Comparison of ENCODE assay signal across 19 cellular contexts in genomic region chr12:46246021-46246700, GRCh38. TPM values are rescaled to one million over a fixed set of nuclear protein-coding genes. Genes with fewer than 3 reads are reported as not detected.
DNase-seq lines count a peak whose midpoint lies in the region; ATAC-seq and TF ChIP-seq lines count a peak whose summit lies in the region.
"Had no signal": no experiment of that assay in that cellular context is flagged by ENCODE, and none has a peak within 500 bp of the region (broad histone marks: within the 10 kb centered on the region; RNA-seq: fewer than 3 reads in every experiment).

No MANE protein-coding gene starts in this region.

- H3K79me2 ChIP-seq in GM23338 (replicated peaks; ENCODE audit: insufficient read depth), result peaks cover 100% of the 10 kb centered on the region

- no peak overlapping the region for H3K4me2 ChIP-seq in GM23338
- H3K4me2 ChIP-seq: neural progenitor cell had no signal

- peaks cover 89% of the 10 kb centered on the region for H4K20me1 ChIP-seq in GM23338 (replicated peaks; ENCODE audit: insufficient read depth)

- H3K4me3 Mint-ChIP-seq in activated T-cell treated with anti-CD3 and anti-CD28 coated beads, Interleukin-2, amount 50 U/mL, for 24 hours, result no peak overlapping the region
- no peak overlapping the region for H3K4me3 Mint-ChIP-seq in GM23338
- peak overlapping the region in 6 of 8 donors; percentile 43 to 77 (median 56) for H3K4me3 Mint-ChIP-seq in naive B cell
- H3K4me3 Mint-ChIP-seq: mesothelial cell of epicardium, neural progenitor cell had no signal

- H3K9me3 Mint-ChIP-seq in activated T-cell treated with anti-CD3 and anti-CD28 coated beads, Interleukin-2, amount 50 U/mL, for 24 hours, result peaks cover 39% of the 10 kb centered on the region
- H3K9me3 Mint-ChIP-seq in GM23338, result peaks cover 20% of the 10 kb centered on the region
- H3K9me3 Mint-ChIP-seq in activated naive CD4-positive, alpha-beta T cell treated with anti-CD3 and anti-CD28 coated beads, Interleukin-2, amount 50 U/mL, for 72 hours, result peaks cover 9 to 27% of the 10 kb centered on the region in 2 donors
- H3K9me3 Mint-ChIP-seq in naive B cell, result peaks cover 10 to 36% (median 20%) of the 10 kb centered on the region in 7 donors

- ATAC-seq in GM23338 (peak; percentile 38; the same call in 1 of the 3 replicates), naive B cell (ENCODE audit: low read depth in 2 of 2) (peak in 1 of 2 donors; percentile 32)
- ATAC-seq in activated naive CD4-positive, alpha-beta T cell treated with anti-CD3 and anti-CD28 coated beads, Interleukin-2, amount 50 U/mL, for 72 hours, result peak; percentile 24 to 32
- ATAC-seq: gastroesophageal sphincter, PC-3 had no signal

- no peak overlapping the region for H3K4me3 ChIP-seq in GM23338
- H3K4me3 ChIP-seq: gastroesophageal sphincter, neural progenitor cell, SJSA1, transverse colon had no signal

- no peaks in the 10 kb centered on the region for H3K27me3 Mint-ChIP-seq in activated T-cell treated with anti-CD3 and anti-CD28 coated beads, Interleukin-2, amount 50 U/mL, for 24 hours
- H3K27me3 Mint-ChIP-seq in GM23338 (ENCODE audit: insufficient read depth, low read depth, poor library complexity) (peaks cover 4% of the 10 kb centered on the region), naive B cell (no peaks in the 10 kb centered on the region)

- H2AFZ ChIP-seq in GM23338, result no peak overlapping the region
- H2AFZ ChIP-seq: neural progenitor cell had no signal

- peaks cover 99% of the 10 kb centered on the region for H3K36me3 Mint-ChIP-seq in activated T-cell treated with anti-CD3 and anti-CD28 coated beads, Interleukin-2, amount 50 U/mL, for 24 hours (ENCODE audit: low read depth)
- H3K36me3 Mint-ChIP-seq in GM23338 (ENCODE audit: low read depth) (peaks cover 92% of the 10 kb centered on the region), naive B cell (peaks cover 46 to 60% of the 10 kb centered on the region in 2 donors)
- H3K36me3 Mint-ChIP-seq in activated naive CD4-positive, alpha-beta T cell treated with anti-CD3 and anti-CD28 coated beads, Interleukin-2, amount 50 U/mL, for 72 hours, result peaks cover 59 to 94% of the 10 kb centered on the region in 2 donors

- TF ChIP-seq CTCF in GM23338 (conservative IDR thresholded peaks at IDR 0.05; ENCODE audit: low read depth in 2 of 2), result no peak

- H3K4me1 ChIP-seq in GM23338 (ENCODE audit: insufficient read depth), result peaks cover 24% of the 10 kb centered on the region
- H3K4me1 ChIP-seq: neural progenitor cell, SJSA1, transverse colon had no signal

- DNase-seq in activated T-cell treated with anti-CD3 and anti-CD28 coated beads, Interleukin-2, amount 50 U/mL, for 24 hours, result no peak
- DNase-seq in activated T-cell treated with anti-CD3 and anti-CD28 coated beads, Interleukin-2, amount 50 U/mL, for 1 hour, result no peak
- no peak for DNase-seq in GM23338 (ENCODE audit: low spot score)
- DNase-seq in activated naive CD4-positive, alpha-beta T cell treated with anti-CD3 and anti-CD28 coated beads, Interleukin-2, amount 50 U/mL, for 72 hours (ENCODE audit: low spot score in 2 of 2), result no peak
- no peak for DNase-seq in naive B cell
- no peak for DNase-seq in NCI-H2081 (lab: John Stamatoyannopoulos, UW)
- DNase-seq in NCI-H146 treated with DMSO at 0.1 percent for 48 hours (lab: John Stamatoyannopoulos, UW; ENCODE audit: unreplicated experiment), result no peak
- no peak for DNase-seq in NCI-H526 (lab: John Stamatoyannopoulos, UW)
- DNase-seq: C1 segment of cervical spinal cord, DMS79, Karpas-422, NCI-H1105, NCI-H748 treated with DMSO at 0.1 percent for 48 hours, PC-3, transverse colon had no signal

- H3F3A ChIP-seq in GM23338 (replicated peaks; ENCODE audit: low read depth), result no peaks in the 10 kb centered on the region

- 0 out of 2 replicates have a peak, but pooled peaks cover 3% of the 10 kb centered on the region for H3K9me2 ChIP-seq in GM23338 (ENCODE audit: insufficient read depth)

- H3K27ac Mint-ChIP-seq in activated T-cell treated with anti-CD3 and anti-CD28 coated beads, Interleukin-2, amount 50 U/mL, for 24 hours, result peak overlapping the region; percentile 87
- H3K27ac Mint-ChIP-seq in GM23338 (no peak overlapping the region), naive B cell (peak overlapping the region in 5 of 6 donors; percentile 13 to 80 (median 78))
- H3K27ac Mint-ChIP-seq in activated naive CD4-positive, alpha-beta T cell treated with anti-CD3 and anti-CD28 coated beads, Interleukin-2, amount 50 U/mL, for 72 hours, result peak overlapping the region; percentile 54 to 82
- H3K27ac Mint-ChIP-seq: mesothelial cell of epicardium, neural progenitor cell had no signal

- H3K27me3 ChIP-seq in GM23338 (ENCODE audit: insufficient read depth), result no peaks in the 10 kb centered on the region
- H3K27me3 ChIP-seq: gastroesophageal sphincter, neural progenitor cell, SJSA1, transverse colon had no signal

- peaks cover 95% of the 10 kb centered on the region for H3K4me1 Mint-ChIP-seq in activated T-cell treated with anti-CD3 and anti-CD28 coated beads, Interleukin-2, amount 50 U/mL, for 24 hours (ENCODE audit: low read depth)
- H3K4me1 Mint-ChIP-seq in GM23338, result peaks cover 44% of the 10 kb centered on the region
- peaks cover 68 to 88% (median 83%) of the 10 kb centered on the region in 3 donors for H3K4me1 Mint-ChIP-seq in naive B cell
- H3K4me1 Mint-ChIP-seq: mesothelial cell of epicardium, neural progenitor cell had no signal

- H3K27ac ChIP-seq in GM23338 (ENCODE audit: low read depth), result no peak overlapping the region
- H3K27ac ChIP-seq: gastroesophageal sphincter, neural progenitor cell, SJSA1, transverse colon had no signal

- peaks cover 24% of the 10 kb centered on the region; the same call in 1 of the 2 replicates for H3K36me3 ChIP-seq in GM23338 (ENCODE audit: insufficient read depth)
- H3K36me3 ChIP-seq: transverse colon had no signal

TF ChIP-seq in GM23338, 12 proteins besides CTCF, POLR2A, EP300 and RAD21 (continues in another document):
- TF ChIP-seq REST (IDR thresholded peaks at IDR 0.05; ENCODE audit: unreplicated experiment) (no peak), ZNF114 (CRISPR knock-in tag; IDR thresholded peaks at IDR 0.05) (no peak), EZH2 (IDR thresholded peaks at IDR 0.05; ENCODE audit: low read depth, unreplicated experiment) (no peak), ZNF331 (CRISPR knock-in tag; IDR thresholded peaks at IDR 0.05; ENCODE audit: low read depth) (no peak), EZH2phosphoT487 (IDR thresholded peaks at IDR 0.05; ENCODE audit: unreplicated experiment) (no peak), CREB1 (CRISPR knock-in tag; IDR thresholded peaks at IDR 0.05; ENCODE audit: low read depth) (no peak), POLR2AphosphoS5 (IDR thresholded peaks at IDR 0.05; ENCODE audit: low read depth) (no peak), STAT1 (IDR thresholded peaks at IDR 0.05; ENCODE audit: unreplicated experiment) (no peak), JUNB (IDR thresholded peaks at IDR 0.05; ENCODE audit: unreplicated experiment) (no peak), ETS1 (IDR thresholded peaks at IDR 0.05) (no peak)

RNA-seq across cellular contexts. Expression of gene SLC38A1, which starts 22.7 kb away (rescaled TPM):
- 234 and 281 TPM in 2 replicates for total RNA-seq in GM23338 (2014; rRNA removed; shearing (Covaris generic))
- 91.1 and 114 TPM in 2 replicates for polyA plus RNA-seq in GM23338 (2016; fragmentation: Nextera tagmentation; extraction: Ambion mirVana)
- 100 to 1,000 TPM; 146 to 177 TPM for total RNA-seq in activated naive CD4-positive, alpha-beta T cell treated with anti-CD3 and anti-CD28 coated beads, Interleukin-2, amount 50 U/mL, for 72 hours
- 100 to 1,000 TPM; 282 to 432 (median 343) TPM for polyA plus RNA-seq in naive B cell (ENCODE audit: low read depth in 6 of 6)

Comparison
In these comparisons a context has a peak if more than half of its experiments do, and no peak if none do; other contexts are left out.
1. H3K4me3 Mint-ChIP-seq: peak in naive B cell (6 of 8); none in activated T-cell treated with anti-CD3 and anti-CD28 coated beads, Interleukin-2, amount 50 U/mL, for 24 hours (single experiment) and GM23338 (single experiment).